16 cellular contexts compared by ENCODE assay signal in genomic region chr2:130834091-130834922, GRCh38. TPM values are rescaled to one million over a fixed set of nuclear protein-coding genes. Genes with fewer than 3 reads are reported as not detected.
DNase-seq lines count a peak whose midpoint lies in the region; ATAC-seq and TF ChIP-seq lines count a peak whose summit lies in the region.
"Had no signal": no experiment of that assay in that cellular context is flagged by ENCODE, and none has a peak within 500 bp of the region (broad histone marks: within the 10 kb centered on the region; RNA-seq: fewer than 3 reads in every experiment).

No MANE protein-coding gene starts in this region.

- no peak for ATAC-seq in Right ventricle myocardium superior (ENCODE audit: poor library complexity)

- H3K27me3 Mint-ChIP-seq in activated T-cell treated with anti-CD3 and anti-CD28 coated beads, Interleukin-2, amount 50 U/mL, for 24 hours = peaks cover 51% of the 10 kb centered on the region
- H3K27me3 Mint-ChIP-seq in activated CD4-positive, alpha-beta T cell treated with anti-CD3 and anti-CD28 coated beads, Interleukin-2, amount 10 ng/mL, durations not matched to agents 7 days and 5 days = peaks cover 27% of the 10 kb centered on the region

- no peak overlapping the region for H3K4me3 ChIP-seq in cardiac muscle cell
- H3K4me3 ChIP-seq: HAP-1, vagina had no signal

- H3K27me3 ChIP-seq in cardiac muscle cell = peaks cover 41% of the 10 kb centered on the region

- H3K4me1 ChIP-seq in cardiac muscle cell (ENCODE audit: low read depth) = no peaks in the 10 kb centered on the region
- H3K4me1 ChIP-seq: parathyroid adenoma had no signal

- intact Hi-C loops in Right ventricle myocardium superior (cut with DNase I) = no loop called here

- TF ChIP-seq CTCF in cardiac muscle cell (IDR thresholded peaks at IDR 0.05; ENCODE audit: low read depth, low read length) (no peak), GM10266 (IDR thresholded peaks at IDR 0.05; ENCODE audit: control insufficient read depth, insufficient read depth, low read depth, missing control alignments) (no peak)

- CTCF ChIA-PET in activated CD4-positive, alpha-beta T cell treated with anti-CD3 and anti-CD28 coated beads, Interleukin-2, amount 10 ng/mL, durations not matched to agents 7 days and 5 days (lab: Charles Lee) = interaction anchor here (0.6 kb wide), 1 partner anchor 39 kb away, joined by 3 read pairs; no protein-coding TSS in a partner anchor

- no peaks in the 10 kb centered on the region for H3K36me3 Mint-ChIP-seq in activated T-cell treated with anti-CD3 and anti-CD28 coated beads, Interleukin-2, amount 50 U/mL, for 24 hours (ENCODE audit: low read depth)
- H3K36me3 Mint-ChIP-seq in activated CD4-positive, alpha-beta T cell treated with anti-CD3 and anti-CD28 coated beads, Interleukin-2, amount 10 ng/mL, durations not matched to agents 7 days and 5 days (ENCODE audit: low read depth) = no peaks in the 10 kb centered on the region

- H3K27ac Mint-ChIP-seq in activated T-cell treated with anti-CD3 and anti-CD28 coated beads, Interleukin-2, amount 50 U/mL, for 24 hours = no peak overlapping the region
- H3K27ac Mint-ChIP-seq in activated CD4-positive, alpha-beta T cell treated with anti-CD3 and anti-CD28 coated beads, Interleukin-2, amount 10 ng/mL, durations not matched to agents 7 days and 5 days = no peak overlapping the region
- H3K27ac Mint-ChIP-seq: activated T-helper 1 cell treated with anti-CD3 and anti-CD28 coated beads, Interleukin-12 subunit alpha, Interleukin-12 subunit beta, Interleukin-2, Interleukin-4 antibody, amounts not matched to agents 30 ng/mL and 10 ng/mL and 1 ng/mL, durations not matched to agents 14 hours and 24 hours and 36 hours had no signal

- POLR2A ChIA-PET in activated CD4-positive, alpha-beta T cell treated with anti-CD3 and anti-CD28 coated beads, Interleukin-2, amount 10 ng/mL, durations not matched to agents 7 days and 5 days (lab: Charles Lee) = no interaction called here

- DNase-seq in cardiac muscle cell (ENCODE audit: low read depth in 1 of 2, low spot score in 1 of 2) (peak; percentile 16 to 44), Right ventricle myocardium superior (no peak), amniotic epithelial cell (ENCODE audit: low read depth) (peak; percentile 70), kidney tubule cell (ENCODE audit: low spot score) (peak; percentile 31), T-helper 1 cell (no peak), GM10266 (ENCODE audit: extremely low spot score) (no peak)
- DNase-seq in activated T-cell treated with anti-CD3 and anti-CD28 coated beads, Interleukin-2, amount 50 U/mL, for 24 hours = no peak
- no peak for DNase-seq in activated CD4-positive, alpha-beta T cell treated with anti-CD3 and anti-CD28 coated beads, Interleukin-2, amount 10 ng/mL, durations not matched to agents 7 days and 5 days
- DNase-seq: DMS79; NCI-H1105; stimulated activated CD8-positive, alpha-beta memory T cell treated with anti-CD3 and anti-CD28 coated beads, Interleukin-4, amount 100 ng/mL, for 48 hours had no signal

- no peaks in the 10 kb centered on the region for H3K9me3 Mint-ChIP-seq in activated T-cell treated with anti-CD3 and anti-CD28 coated beads, Interleukin-2, amount 50 U/mL, for 24 hours
- no peaks in the 10 kb centered on the region for H3K9me3 Mint-ChIP-seq in activated CD4-positive, alpha-beta T cell treated with anti-CD3 and anti-CD28 coated beads, Interleukin-2, amount 10 ng/mL, durations not matched to agents 7 days and 5 days
- H3K9me3 Mint-ChIP-seq: activated T-helper 1 cell treated with anti-CD3 and anti-CD28 coated beads, Interleukin-12 subunit alpha, Interleukin-12 subunit beta, Interleukin-2, Interleukin-4 antibody, amounts not matched to agents 30 ng/mL and 10 ng/mL and 1 ng/mL, durations not matched to agents 14 hours and 24 hours and 36 hours had no signal

- H3K9me3 ChIP-seq in cardiac muscle cell (ENCODE audit: low read depth) = no peaks in the 10 kb centered on the region
- H3K9me3 ChIP-seq: HAP-1, vagina had no signal

- no peaks in the 10 kb centered on the region for H3K36me3 ChIP-seq in cardiac muscle cell
- H3K36me3 ChIP-seq: HAP-1, vagina had no signal

- H3K27ac ChIP-seq in cardiac muscle cell = no peak overlapping the region
- H3K27ac ChIP-seq: parathyroid adenoma, vagina had no signal

- no peak overlapping the region for H3K4me3 Mint-ChIP-seq in activated T-cell treated with anti-CD3 and anti-CD28 coated beads, Interleukin-2, amount 50 U/mL, for 24 hours
- H3K4me3 Mint-ChIP-seq in activated CD4-positive, alpha-beta T cell treated with anti-CD3 and anti-CD28 coated beads, Interleukin-2, amount 10 ng/mL, durations not matched to agents 7 days and 5 days = no peak overlapping the region
- H3K4me3 Mint-ChIP-seq: activated T-helper 1 cell treated with anti-CD3 and anti-CD28 coated beads, Interleukin-12 subunit alpha, Interleukin-12 subunit beta, Interleukin-2, Interleukin-4 antibody, amounts not matched to agents 30 ng/mL and 10 ng/mL and 1 ng/mL, durations not matched to agents 14 hours and 24 hours and 36 hours had no signal

- H3K4me1 Mint-ChIP-seq in activated T-cell treated with anti-CD3 and anti-CD28 coated beads, Interleukin-2, amount 50 U/mL, for 24 hours (ENCODE audit: low read depth) = peaks cover 3% of the 10 kb centered on the region
- H3K4me1 Mint-ChIP-seq in activated CD4-positive, alpha-beta T cell treated with anti-CD3 and anti-CD28 coated beads, Interleukin-2, amount 10 ng/mL, durations not matched to agents 7 days and 5 days = no peaks in the 10 kb centered on the region

RNA-seq across cellular contexts. Expression of gene ARHGEF4, which starts 2.4 kb away (rescaled TPM):
- total RNA-seq in cardiac muscle cell (38.3 and 82.2 TPM in 2 replicates), Right ventricle myocardium superior (5.1 TPM)
- 26.0 and 52.9 TPM in 2 replicates for polyA plus RNA-seq in cardiac muscle cell
- total RNA-seq in activated CD4-positive, alpha-beta T cell treated with anti-CD3 and anti-CD28 coated beads, Interleukin-2, amount 10 ng/mL, durations not matched to agents 7 days and 5 days = under 1 TPM; 0.40 to 0.47 TPM
- total RNA-seq: endothelial cell of umbilical vein had no signal
- polyA plus RNA-seq: endothelial cell of umbilical vein had no signal

Comparison
In these comparisons a context has a peak if more than half of its experiments do, and no peak if none do; other contexts are left out.
1. DNase-seq: peak in cardiac muscle cell (2 of 2), amniotic epithelial cell (single experiment) and kidney tubule cell (single experiment); none in Right ventricle myocardium superior (single experiment), activated T-cell treated with anti-CD3 and anti-CD28 coated beads, Interleukin-2, amount 50 U/mL, for 24 hours (single experiment), activated CD4-positive, alpha-beta T cell treated with anti-CD3 and anti-CD28 coated beads, Interleukin-2, amount 10 ng/mL, durations not matched to agents 7 days and 5 days (single experiment), T-helper 1 cell (0 of 5) and GM10266 (single experiment).